In the genomic region with DNA sequence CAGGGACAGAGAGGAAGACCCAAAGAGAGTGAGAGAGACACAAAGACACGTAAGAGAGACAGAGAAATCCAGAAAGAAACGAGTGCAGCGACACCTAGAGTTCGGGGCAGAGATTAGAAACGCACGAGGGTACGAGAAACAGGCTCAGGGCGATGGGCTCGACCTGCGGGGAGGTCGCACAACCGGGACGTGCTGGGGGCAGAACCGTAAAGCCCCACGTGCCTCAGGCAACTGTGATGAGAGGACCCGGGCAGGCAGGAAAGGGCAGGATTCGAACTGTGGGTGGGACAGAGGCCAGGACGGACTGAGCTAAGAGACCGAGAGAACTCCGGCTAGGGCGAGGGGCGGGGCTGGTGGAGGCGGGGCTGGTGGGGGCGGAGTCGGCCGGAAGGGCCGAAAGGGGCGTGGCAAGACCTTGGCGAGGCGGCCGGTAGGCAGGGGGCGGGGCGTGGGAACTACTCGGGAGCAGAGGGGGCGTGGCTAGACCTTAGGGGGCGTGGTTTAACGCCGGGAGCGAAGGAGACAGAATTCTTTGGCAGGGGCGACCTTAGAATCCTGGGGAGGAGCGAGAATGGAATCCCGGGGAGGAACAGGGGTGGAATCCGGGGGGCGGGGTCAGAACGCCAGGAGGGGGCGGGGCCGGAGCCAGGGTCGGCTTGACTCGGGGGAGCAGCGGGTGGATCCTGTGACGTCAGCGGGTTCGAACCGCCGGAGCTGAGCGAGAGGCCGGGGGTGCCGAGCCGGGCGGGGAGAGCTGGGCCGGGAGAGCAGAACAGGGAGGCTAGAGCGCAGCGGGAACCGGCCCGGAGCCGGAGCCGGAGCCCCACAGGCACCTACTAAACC, we compare ENCODE assay signal across 1 cellular context.
TF ChIP-seq lines count a peak whose summit lies in the region.

Gene NECTIN2, plus strand, starts transcription at position 686 of the 843 bp plus-strand sequence. CDS start 229 bp downstream, outside the sequence.

TF ChIP-seq in HepG2, 621 proteins besides CTCF, POLR2A, EP300 and RAD21 (continued from another document and continues in another):
- TF ChIP-seq, protein P1, sequence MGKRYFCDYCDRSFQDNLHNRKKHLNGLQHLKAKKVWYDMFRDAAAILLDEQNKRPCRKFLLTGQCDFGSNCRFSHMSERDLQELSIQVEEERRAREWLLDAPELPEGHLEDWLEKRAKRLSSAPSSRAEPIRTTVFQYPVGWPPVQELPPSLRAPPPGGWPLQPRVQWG (CRISPR knock-in tag; IDR thresholded peaks at IDR 0.05; ENCODE audit: borderline replicate concordance, low read depth): no peak
- TF ChIP-seq ZBTB25 (CRISPR knock-in tag; IDR thresholded peaks at IDR 0.05): peak; percentile 69
- TF ChIP-seq ZNF570 (CRISPR knock-in tag; IDR thresholded peaks at IDR 0.05; ENCODE audit: borderline replicate concordance): no peak
- TF ChIP-seq MTA3 (CRISPR knock-in tag; IDR thresholded peaks at IDR 0.05): no peak
- no peak for TF ChIP-seq NBN (conservative IDR thresholded peaks at IDR 0.05)
- no peak for TF ChIP-seq SATB2 (CRISPR knock-in tag; IDR thresholded peaks at IDR 0.05)
- TF ChIP-seq HNRNPK (IDR thresholded peaks at IDR 0.05; ENCODE audit: low read depth, low read length, poor library complexity, severe bottlenecking): no peak
- TF ChIP-seq, protein P2, sequence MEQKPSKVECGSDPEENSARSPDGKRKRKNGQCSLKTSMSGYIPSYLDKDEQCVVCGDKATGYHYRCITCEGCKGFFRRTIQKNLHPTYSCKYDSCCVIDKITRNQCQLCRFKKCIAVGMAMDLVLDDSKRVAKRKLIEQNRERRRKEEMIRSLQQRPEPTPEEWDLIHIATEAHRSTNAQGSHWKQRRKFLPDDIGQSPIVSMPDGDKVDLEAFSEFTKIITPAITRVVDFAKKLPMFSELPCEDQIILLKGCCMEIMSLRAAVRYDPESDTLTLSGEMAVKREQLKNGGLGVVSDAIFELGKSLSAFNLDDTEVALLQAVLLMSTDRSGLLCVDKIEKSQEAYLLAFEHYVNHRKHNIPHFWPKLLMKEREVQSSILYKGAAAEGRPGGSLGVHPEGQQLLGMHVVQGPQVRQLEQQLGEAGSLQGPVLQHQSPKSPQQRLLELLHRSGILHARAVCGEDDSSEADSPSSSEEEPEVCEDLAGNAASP (CRISPR knock-in tag; IDR thresholded peaks at IDR 0.05; ENCODE audit: borderline replicate concordance): no peak
- TF ChIP-seq FOXO1 (CRISPR knock-in tag; IDR thresholded peaks at IDR 0.05): no peak
- TF ChIP-seq ZNF3 (CRISPR knock-in tag; IDR thresholded peaks at IDR 0.05): no peak
- no peak; the same call in 1 of the 2 replicates for TF ChIP-seq BORCS8-MEF2B (CRISPR knock-in tag; IDR thresholded peaks at IDR 0.05)
- TF ChIP-seq, protein P3, sequence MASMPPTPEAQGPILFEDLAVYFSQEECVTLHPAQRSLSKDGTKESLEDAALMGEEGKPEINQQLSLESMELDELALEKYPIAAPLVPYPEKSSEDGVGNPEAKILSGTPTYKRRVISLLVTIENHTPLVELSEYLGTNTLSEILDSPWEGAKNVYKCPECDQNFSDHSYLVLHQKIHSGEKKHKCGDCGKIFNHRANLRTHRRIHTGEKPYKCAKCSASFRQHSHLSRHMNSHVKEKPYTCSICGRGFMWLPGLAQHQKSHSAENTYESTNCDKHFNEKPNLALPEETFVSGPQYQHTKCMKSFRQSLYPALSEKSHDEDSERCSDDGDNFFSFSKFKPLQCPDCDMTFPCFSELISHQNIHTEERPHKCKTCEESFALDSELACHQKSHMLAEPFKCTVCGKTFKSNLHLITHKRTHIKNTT (CRISPR knock-in tag; IDR thresholded peaks at IDR 0.05): no peak
- no peak for TF ChIP-seq FOXJ3 (CRISPR knock-in tag; IDR thresholded peaks at IDR 0.05; ENCODE audit: borderline replicate concordance)
- no peak for TF ChIP-seq TERF1 (CRISPR knock-in tag; IDR thresholded peaks at IDR 0.05)
- no peak for TF ChIP-seq GLI4 (CRISPR knock-in tag; IDR thresholded peaks at IDR 0.05; ENCODE audit: borderline replicate concordance)
- no peak for TF ChIP-seq GPN1 (CRISPR knock-in tag; IDR thresholded peaks at IDR 0.05; ENCODE audit: borderline replicate concordance)
- TF ChIP-seq ZNF24 (IDR thresholded peaks at IDR 0.05): no peak
- TF ChIP-seq NR2F2 (IDR thresholded peaks at IDR 0.05; ENCODE audit: borderline replicate concordance, low read depth): peak; percentile 46; the same call in 1 of the 2 replicates
- TF ChIP-seq, protein P4, sequence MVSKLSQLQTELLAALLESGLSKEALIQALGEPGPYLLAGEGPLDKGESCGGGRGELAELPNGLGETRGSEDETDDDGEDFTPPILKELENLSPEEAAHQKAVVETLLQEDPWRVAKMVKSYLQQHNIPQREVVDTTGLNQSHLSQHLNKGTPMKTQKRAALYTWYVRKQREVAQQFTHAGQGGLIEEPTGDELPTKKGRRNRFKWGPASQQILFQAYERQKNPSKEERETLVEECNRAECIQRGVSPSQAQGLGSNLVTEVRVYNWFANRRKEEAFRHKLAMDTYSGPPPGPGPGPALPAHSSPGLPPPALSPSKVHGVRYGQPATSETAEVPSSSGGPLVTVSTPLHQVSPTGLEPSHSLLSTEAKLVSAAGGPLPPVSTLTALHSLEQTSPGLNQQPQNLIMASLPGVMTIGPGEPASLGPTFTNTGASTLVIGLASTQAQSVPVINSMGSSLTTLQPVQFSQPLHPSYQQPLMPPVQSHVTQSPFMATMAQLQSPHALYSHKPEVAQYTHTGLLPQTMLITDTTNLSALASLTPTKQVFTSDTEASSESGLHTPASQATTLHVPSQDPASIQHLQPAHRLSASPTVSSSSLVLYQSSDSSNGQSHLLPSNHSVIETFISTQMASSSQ (IDR thresholded peaks at IDR 0.05; ENCODE audit: low read depth): no peak
- TF ChIP-seq, protein P4 (CRISPR knock-in tag; IDR thresholded peaks at IDR 0.05; ENCODE audit: borderline replicate concordance): no peak
- TF ChIP-seq, protein P5, sequence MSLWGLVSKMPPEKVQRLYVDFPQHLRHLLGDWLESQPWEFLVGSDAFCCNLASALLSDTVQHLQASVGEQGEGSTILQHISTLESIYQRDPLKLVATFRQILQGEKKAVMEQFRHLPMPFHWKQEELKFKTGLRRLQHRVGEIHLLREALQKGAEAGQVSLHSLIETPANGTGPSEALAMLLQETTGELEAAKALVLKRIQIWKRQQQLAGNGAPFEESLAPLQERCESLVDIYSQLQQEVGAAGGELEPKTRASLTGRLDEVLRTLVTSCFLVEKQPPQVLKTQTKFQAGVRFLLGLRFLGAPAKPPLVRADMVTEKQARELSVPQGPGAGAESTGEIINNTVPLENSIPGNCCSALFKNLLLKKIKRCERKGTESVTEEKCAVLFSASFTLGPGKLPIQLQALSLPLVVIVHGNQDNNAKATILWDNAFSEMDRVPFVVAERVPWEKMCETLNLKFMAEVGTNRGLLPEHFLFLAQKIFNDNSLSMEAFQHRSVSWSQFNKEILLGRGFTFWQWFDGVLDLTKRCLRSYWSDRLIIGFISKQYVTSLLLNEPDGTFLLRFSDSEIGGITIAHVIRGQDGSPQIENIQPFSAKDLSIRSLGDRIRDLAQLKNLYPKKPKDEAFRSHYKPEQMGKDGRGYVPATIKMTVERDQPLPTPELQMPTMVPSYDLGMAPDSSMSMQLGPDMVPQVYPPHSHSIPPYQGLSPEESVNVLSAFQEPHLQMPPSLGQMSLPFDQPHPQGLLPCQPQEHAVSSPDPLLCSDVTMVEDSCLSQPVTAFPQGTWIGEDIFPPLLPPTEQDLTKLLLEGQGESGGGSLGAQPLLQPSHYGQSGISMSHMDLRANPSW (CRISPR knock-in tag; IDR thresholded peaks at IDR 0.05; ENCODE audit: borderline replicate concordance): no peak
- no peak for TF ChIP-seq ESRRA (CRISPR knock-in tag; IDR thresholded peaks at IDR 0.05; ENCODE audit: low read depth)
- no peak; the same call in 1 of the 2 replicates for TF ChIP-seq KLF15 (CRISPR knock-in tag; IDR thresholded peaks at IDR 0.05; ENCODE audit: borderline replicate concordance)
- 0 out of 2 replicates have a peak, but pooled peaks have one; percentile 35 for TF ChIP-seq SRY (CRISPR knock-in tag; IDR thresholded peaks at IDR 0.05)
- peak; percentile 74; the same call in 1 of the 2 replicates for TF ChIP-seq ZNF552 (CRISPR knock-in tag; IDR thresholded peaks at IDR 0.05; ENCODE audit: borderline replicate concordance)
- no peak for TF ChIP-seq ZNF75D (CRISPR knock-in tag; IDR thresholded peaks at IDR 0.05; ENCODE audit: borderline replicate concordance)
- TF ChIP-seq ZNF713 (CRISPR knock-in tag; IDR thresholded peaks at IDR 0.05): no peak
- TF ChIP-seq ZMYM4 (CRISPR knock-in tag; IDR thresholded peaks at IDR 0.05): peak; percentile 52; the same call in 1 of the 2 replicates
- TF ChIP-seq, protein P6, sequence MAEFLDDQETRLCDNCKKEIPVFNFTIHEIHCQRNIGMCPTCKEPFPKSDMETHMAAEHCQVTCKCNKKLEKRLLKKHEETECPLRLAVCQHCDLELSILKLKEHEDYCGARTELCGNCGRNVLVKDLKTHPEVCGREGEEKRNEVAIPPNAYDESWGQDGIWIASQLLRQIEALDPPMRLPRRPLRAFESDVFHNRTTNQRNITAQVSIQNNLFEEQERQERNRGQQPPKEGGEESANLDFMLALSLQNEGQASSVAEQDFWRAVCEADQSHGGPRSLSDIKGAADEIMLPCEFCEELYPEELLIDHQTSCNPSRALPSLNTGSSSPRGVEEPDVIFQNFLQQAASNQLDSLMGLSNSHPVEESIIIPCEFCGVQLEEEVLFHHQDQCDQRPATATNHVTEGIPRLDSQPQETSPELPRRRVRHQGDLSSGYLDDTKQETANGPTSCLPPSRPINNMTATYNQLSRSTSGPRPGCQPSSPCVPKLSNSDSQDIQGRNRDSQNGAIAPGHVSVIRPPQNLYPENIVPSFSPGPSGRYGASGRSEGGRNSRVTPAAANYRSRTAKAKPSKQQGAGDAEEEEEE (CRISPR knock-in tag; IDR thresholded peaks at IDR 0.05; ENCODE audit: borderline replicate concordance): no peak
- no peak for TF ChIP-seq KAT2B (IDR thresholded peaks at IDR 0.05; ENCODE audit: borderline replicate concordance, low read depth, low read length)
- TF ChIP-seq NR2C2 (CRISPR knock-in tag; IDR thresholded peaks at IDR 0.05; ENCODE audit: borderline replicate concordance): no peak; the same call in 1 of the 2 replicates
- 0 out of 2 replicates have a peak, but pooled peaks have one; percentile 56 for TF ChIP-seq KDM1A (CRISPR knock-in tag; IDR thresholded peaks at IDR 0.05)
- TF ChIP-seq, protein P7, sequence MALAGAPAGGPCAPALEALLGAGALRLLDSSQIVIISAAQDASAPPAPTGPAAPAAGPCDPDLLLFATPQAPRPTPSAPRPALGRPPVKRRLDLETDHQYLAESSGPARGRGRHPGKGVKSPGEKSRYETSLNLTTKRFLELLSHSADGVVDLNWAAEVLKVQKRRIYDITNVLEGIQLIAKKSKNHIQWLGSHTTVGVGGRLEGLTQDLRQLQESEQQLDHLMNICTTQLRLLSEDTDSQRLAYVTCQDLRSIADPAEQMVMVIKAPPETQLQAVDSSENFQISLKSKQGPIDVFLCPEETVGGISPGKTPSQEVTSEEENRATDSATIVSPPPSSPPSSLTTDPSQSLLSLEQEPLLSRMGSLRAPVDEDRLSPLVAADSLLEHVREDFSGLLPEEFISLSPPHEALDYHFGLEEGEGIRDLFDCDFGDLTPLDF (CRISPR knock-in tag; IDR thresholded peaks at IDR 0.05): no peak
- TF ChIP-seq, protein P8, sequence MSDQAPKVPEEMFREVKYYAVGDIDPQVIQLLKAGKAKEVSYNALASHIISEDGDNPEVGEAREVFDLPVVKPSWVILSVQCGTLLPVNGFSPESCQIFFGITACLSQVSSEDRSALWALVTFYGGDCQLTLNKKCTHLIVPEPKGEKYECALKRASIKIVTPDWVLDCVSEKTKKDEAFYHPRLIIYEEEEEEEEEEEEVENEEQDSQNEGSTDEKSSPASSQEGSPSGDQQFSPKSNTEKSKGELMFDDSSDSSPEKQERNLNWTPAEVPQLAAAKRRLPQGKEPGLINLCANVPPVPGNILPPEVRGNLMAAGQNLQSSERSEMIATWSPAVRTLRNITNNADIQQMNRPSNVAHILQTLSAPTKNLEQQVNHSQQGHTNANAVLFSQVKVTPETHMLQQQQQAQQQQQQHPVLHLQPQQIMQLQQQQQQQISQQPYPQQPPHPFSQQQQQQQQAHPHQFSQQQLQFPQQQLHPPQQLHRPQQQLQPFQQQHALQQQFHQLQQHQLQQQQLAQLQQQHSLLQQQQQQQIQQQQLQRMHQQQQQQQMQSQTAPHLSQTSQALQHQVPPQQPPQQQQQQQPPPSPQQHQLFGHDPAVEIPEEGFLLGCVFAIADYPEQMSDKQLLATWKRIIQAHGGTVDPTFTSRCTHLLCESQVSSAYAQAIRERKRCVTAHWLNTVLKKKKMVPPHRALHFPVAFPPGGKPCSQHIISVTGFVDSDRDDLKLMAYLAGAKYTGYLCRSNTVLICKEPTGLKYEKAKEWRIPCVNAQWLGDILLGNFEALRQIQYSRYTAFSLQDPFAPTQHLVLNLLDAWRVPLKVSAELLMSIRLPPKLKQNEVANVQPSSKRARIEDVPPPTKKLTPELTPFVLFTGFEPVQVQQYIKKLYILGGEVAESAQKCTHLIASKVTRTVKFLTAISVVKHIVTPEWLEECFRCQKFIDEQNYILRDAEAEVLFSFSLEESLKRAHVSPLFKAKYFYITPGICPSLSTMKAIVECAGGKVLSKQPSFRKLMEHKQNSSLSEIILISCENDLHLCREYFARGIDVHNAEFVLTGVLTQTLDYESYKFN (CRISPR knock-in tag; conservative IDR thresholded peaks at IDR 0.05): peak; percentile 30; the same call in 1 of the 2 replicates
- TF ChIP-seq ADNP (CRISPR knock-in tag; IDR thresholded peaks at IDR 0.05): no peak
- no peak; the same call in 1 of the 2 replicates for TF ChIP-seq TBX2 (CRISPR knock-in tag; IDR thresholded peaks at IDR 0.05; ENCODE audit: borderline replicate concordance)
